ENCODE assay signal across 1 cellular context in genomic region chr14:100416081-100416480, GRCh38.
TF ChIP-seq lines count a peak whose summit lies in the region.

No MANE protein-coding gene starts in this region.

TF ChIP-seq in H1, 55 proteins besides CTCF, POLR2A, EP300 and RAD21:
- TF ChIP-seq EZH2 (IDR thresholded peaks at IDR 0.05; ENCODE audit: low read depth, low read length, severe bottlenecking), result no peak
- no peak for TF ChIP-seq JUN (IDR thresholded peaks at IDR 0.05; ENCODE audit: low read depth, low read length)
- TF ChIP-seq FOSL1 (IDR thresholded peaks at IDR 0.05; ENCODE audit: insufficient read depth, low read depth, low read length), result no peak
- TF ChIP-seq SIX5 (IDR thresholded peaks at IDR 0.05; ENCODE audit: low read depth, low read length), result no peak
- TF ChIP-seq SAP30 (IDR thresholded peaks at IDR 0.05; ENCODE audit: insufficient read depth, insufficient replicate concordance, low read length), result no peak
- TF ChIP-seq ZNF274 (IDR thresholded peaks at IDR 0.05; ENCODE audit: borderline replicate concordance, extremely low read depth, low read length), result no peak
- TF ChIP-seq NANOG (IDR thresholded peaks at IDR 0.05; ENCODE audit: insufficient read depth, low read depth, low read length, poor library complexity, severe bottlenecking), result no peak
- no peak for TF ChIP-seq CTBP2 (IDR thresholded peaks at IDR 0.05; ENCODE audit: borderline replicate concordance, insufficient read depth, insufficient read length, low read length)
- no peak for TF ChIP-seq SRF (IDR thresholded peaks at IDR 0.05; ENCODE audit: low read depth, low read length)
